In genomic region chr1:52552505-52553371, GRCh38 we compare ENCODE assay signal across 8 cellular contexts. TPM values are rescaled to one million over a fixed set of nuclear protein-coding genes. Genes with fewer than 3 reads are reported as not detected.
DNase-seq lines count a peak whose midpoint lies in the region; ATAC-seq and TF ChIP-seq lines count a peak whose summit lies in the region.

TUT4 (minus strand) TSS chr1:52553092; CDS start chr1:52526280, 26,812 bp downstream.

- 0 to 1% methylated on average over 40 to 58 of the region's 68 CpGs for WGBS in lower leg skin, 2 donors

- intact Hi-C loops in lower leg skin (cut with DNase I; ENCODE audit: low total_unique reads) = no loop called here

- ATAC-seq in GM18867 (IDR thresholded peaks at IDR 0.05; ENCODE audit: unreplicated experiment) (peak; percentile 46), HG03280 (IDR thresholded peaks at IDR 0.05; ENCODE audit: unreplicated experiment) (peak; percentile 42)

- no peak for TF ChIP-seq CTCF in lower leg skin (IDR thresholded peaks at IDR 0.05)

- DNase-seq in ACHN = peak; percentile 76
- peak; percentile 44 for DNase-seq in NCI-H524 treated with DMSO at 0.1 percent for 48 hours (lab: John Stamatoyannopoulos, UW)
- peak; percentile 70 to 73 for DNase-seq in activated CD4-positive, alpha-beta T cell treated with anti-CD3 and anti-CD28 coated beads, Interleukin-2, amount 50 U/mL, for 4 hours
- peak; percentile 94 for DNase-seq in ecto neural progenitor cell (ENCODE audit: low spot score)
- DNase-seq in lower leg skin (ENCODE audit: low spot score in 2 of 2) = peak; percentile 48 to 92
- DNase-seq in stimulated activated CD4-positive, alpha-beta T cell treated with anti-CD3 and anti-CD28 coated beads, Interleukin-4, amount 100 ng/mL, for 24 hours = peak; percentile 76

- no peak for TF ChIP-seq POLR2A in lower leg skin (IDR thresholded peaks at IDR 0.05)

- in situ Hi-C loops in ACHN (cut with HindIII; ENCODE audit: low pct_ligation_motif_present, low pct_unique_long_range_greater_than_20kb, low sequenced_read_pairs) = no loop called here

- peak within 1 kb of the TSS; percentile 75 for H3K4me3 ChIP-seq in lower leg skin (ENCODE audit: low read depth, poor library complexity, severe bottlenecking)

RNA-seq across cellular contexts. Expression of gene TUT4, which starts in this region (rescaled TPM):
- 10 to 100 TPM; 36.8 to 94.0 (median 52.0) TPM for total RNA-seq in lower leg skin

Comparison
In these comparisons a context has a peak if more than half of its experiments do, and no peak if none do; other contexts are left out.
1. Peak in every context shown above with its lines: DNase-seq, ATAC-seq and H3K4me3 ChIP-seq.
2. DNase-seq: peak in every context shown above with its lines; median percentile 94 in ecto neural progenitor cell; 76 in ACHN; 76 in stimulated activated CD4-positive, alpha-beta T cell treated with anti-CD3 and anti-CD28 coated beads, Interleukin-4, amount 100 ng/mL, for 24 hours; 72 in activated CD4-positive, alpha-beta T cell treated with anti-CD3 and anti-CD28 coated beads, Interleukin-2, amount 50 U/mL, for 4 hours; 70 in lower leg skin; 44 in NCI-H524 treated with DMSO at 0.1 percent for 48 hours.